In the genomic region with DNA sequence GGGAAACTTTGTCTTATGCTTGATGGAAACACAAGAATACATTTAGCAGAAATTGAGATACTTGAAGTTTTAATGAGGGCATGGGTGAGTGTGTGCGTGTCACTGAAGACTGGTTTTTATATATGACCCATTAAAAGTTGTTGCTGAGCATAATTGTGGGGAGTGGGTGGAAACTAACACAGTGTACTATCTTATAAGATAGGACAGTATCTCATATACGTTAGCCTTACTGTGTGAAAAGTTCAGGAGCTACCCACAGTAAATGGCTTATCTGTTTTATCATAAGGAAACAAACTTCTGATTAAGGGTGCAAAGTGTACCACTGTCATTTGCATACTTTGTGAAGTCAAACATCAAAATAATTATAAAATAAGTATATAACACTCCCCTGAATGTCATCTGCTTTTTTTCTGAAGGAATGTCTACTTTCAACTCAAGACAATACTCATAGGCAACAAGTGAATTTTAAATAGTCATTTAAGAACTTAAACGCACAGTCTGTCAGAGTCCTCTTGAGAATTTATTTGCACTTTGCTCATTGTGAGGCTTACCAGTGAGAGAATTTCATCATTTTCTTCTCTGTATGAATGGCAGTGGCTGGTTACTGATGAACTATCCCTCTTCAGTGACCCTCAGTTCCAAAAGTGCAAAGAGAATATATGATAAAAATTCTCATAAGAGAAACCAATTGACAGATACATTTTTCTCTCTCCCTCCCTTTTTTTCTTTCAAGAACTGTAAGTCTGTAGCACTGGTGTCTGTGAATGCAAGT, we compare ENCODE assay signal across 19 cellular contexts. TPM values are rescaled to one million over a fixed set of nuclear protein-coding genes. Genes with fewer than 3 reads are reported as not detected.
A peak's percentile ranks its signal among the peaks of the same experiment; 100 is the strongest.
DNase-seq lines count a peak whose midpoint lies in the region; TF ChIP-seq lines count a peak whose summit lies in the region.
"Had no signal": no experiment of that assay in that cellular context is flagged by ENCODE, and none has a peak within 500 bp of the region (broad histone marks: within the 10 kb centered on the region; RNA-seq: fewer than 3 reads in every experiment).

No MANE protein-coding gene starts in this region.

- DNase-seq in CMK (ENCODE audit: low read depth): peak; percentile 25
- DNase-seq in Peyer's patch: no peak
- DNase-seq in esophagus muscularis mucosa (ENCODE audit: extremely low spot score): no peak
- no peak for DNase-seq in NCI-H1436 treated with DMSO at 0.1 percent for 48 hours (lab: John Stamatoyannopoulos, UW)
- DNase-seq in foreskin fibroblast: no peak
- no peak for DNase-seq in GM13976 (ENCODE audit: low spot score)
- DNase-seq: activated CD4-positive, CD25-positive, alpha-beta regulatory T cell treated with anti-CD3 and anti-CD28 coated beads, Interleukin-2, amount 50 U/mL, for 72 hours; activated naive CD8-positive, alpha-beta T cell treated with anti-CD3 and anti-CD28 coated beads, Interleukin-2, amount 10 ng/mL, durations not matched to agents 7 days and 5 days; AML-193; Caco-2; caudate nucleus; effector memory CD4-positive, alpha-beta T cell; hippocampal formation; KBM-7; NCI-H1092; NCI-H2171; stimulated activated naive CD4-positive, alpha-beta T cell had no signal

- no peak for TF ChIP-seq EP300 in esophagus muscularis mucosa (IDR thresholded peaks at IDR 0.05)

- H3K9me3 ChIP-seq in Peyer's patch (no peaks in the 10 kb centered on the region), esophagus muscularis mucosa (no peaks in the 10 kb centered on the region)
- H3K9me3 ChIP-seq: Caco-2 had no signal

- intact Hi-C loops in esophagus muscularis mucosa (cut with DNase I): loop anchor here (5.0 kb wide), 1 partner anchor 230 kb away; no protein-coding TSS in a partner anchor

- peak overlapping the region in 3 of 4 donors; percentile 50 to 69 (median 66) for H3K4me3 ChIP-seq in Peyer's patch
- H3K4me3 ChIP-seq in esophagus muscularis mucosa: peak overlapping the region; percentile 67 to 85 (median 82)
- peak overlapping the region; percentile 51 for H3K4me3 ChIP-seq in rectal smooth muscle tissue (ENCODE audit: low read length)
- no peak overlapping the region for H3K4me3 ChIP-seq in foreskin fibroblast (ENCODE audit: low read depth in 1 of 2, low read length in 2 of 2)

- in situ Hi-C loops in GM13976 (cut with MboI; ENCODE audit: low sequenced_read_pairs, unreplicated experiment): no loop called here

- no peak overlapping the region for H3K9ac ChIP-seq in rectal smooth muscle tissue (ENCODE audit: low read length)

- H3K4me1 ChIP-seq in Peyer's patch (peaks cover 0 to 10% (median 0%) of the 10 kb centered on the region in 4 donors), esophagus muscularis mucosa (peaks cover 2 to 49% (median 39%) of the 10 kb centered on the region in 4 donors), rectal smooth muscle tissue (ENCODE audit: control insufficient read depth, insufficient read depth, low read length) (peaks cover 7% of the 10 kb centered on the region)

- WGBS in esophagus muscularis mucosa: 47% methylated on average over 3 of the region's 3 CpGs

- no peaks in the 10 kb centered on the region for H3K27me3 ChIP-seq in Peyer's patch
- H3K27me3 ChIP-seq in esophagus muscularis mucosa: no peaks in the 10 kb centered on the region
- H3K27me3 ChIP-seq in rectal smooth muscle tissue (ENCODE audit: control insufficient read depth, insufficient read depth, low read length): no peaks in the 10 kb centered on the region

- H3K27ac ChIP-seq in Peyer's patch: peak overlapping the region in 3 of 4 donors; percentile 66 to 92 (median 69)
- H3K27ac ChIP-seq in esophagus muscularis mucosa (replicated peaks in 1 of 4): peak overlapping the region; percentile 89 to 96 (median 92)
- peak overlapping the region; percentile 55 for H3K27ac ChIP-seq in rectal smooth muscle tissue (ENCODE audit: low read depth, low read length)

- H3K36me3 ChIP-seq in Peyer's patch (no peaks in the 10 kb centered on the region), esophagus muscularis mucosa (no peaks in the 10 kb centered on the region), rectal smooth muscle tissue (ENCODE audit: control insufficient read depth, insufficient read depth, low read length) (no peaks in the 10 kb centered on the region)

- TF ChIP-seq POLR2A in Peyer's patch (IDR thresholded peaks at IDR 0.05) (peak; percentile 78 to 84), esophagus muscularis mucosa (IDR thresholded peaks at IDR 0.05; ENCODE audit: low read depth) (no peak)

- TF ChIP-seq CTCF in Peyer's patch (IDR thresholded peaks at IDR 0.05) (no peak), esophagus muscularis mucosa (IDR thresholded peaks at IDR 0.05) (no peak), foreskin fibroblast (IDR thresholded peaks at IDR 0.05; ENCODE audit: low read depth, low read length) (no peak), GM13976 (IDR thresholded peaks at IDR 0.05; ENCODE audit: borderline replicate concordance, control extremely low read depth, extremely low read depth, insufficient read depth, missing control alignments) (no peak)

RNA-seq across cellular contexts. Expression of gene PDE3A, which starts 4.2 kb away (rescaled TPM):
- total RNA-seq in Peyer's patch: 100 to 1,000 TPM in 2 of 4 donors, 10 to 100 TPM in 2; 17.3 to 144 (median 120) TPM
- total RNA-seq in esophagus muscularis mucosa: 100 to 1,000 TPM in 2 of 4 donors, 10 to 100 TPM in 2; 93.8 to 155 (median 106) TPM
- total RNA-seq: activated CD8-positive, alpha-beta memory T cell treated with anti-CD3 and anti-CD28 coated beads for 36 hours; activated naive CD8-positive, alpha-beta T cell treated with anti-CD3 and anti-CD28 coated beads, Interleukin-2, amount 10 ng/mL, durations not matched to agents 7 days and 5 days had no signal

Comparison
In these comparisons a context has a peak if more than half of its experiments do, and no peak if none do; other contexts are left out.
1. H3K4me3 ChIP-seq: peak in Peyer's patch (3 of 4), esophagus muscularis mucosa (4 of 4) and rectal smooth muscle tissue (single experiment); none in foreskin fibroblast (0 of 2).
2. Peak in every context shown above with its lines, with median percentiles within 50 percentile points of each other: H3K27ac ChIP-seq.